ENCODE assay signal across 13 cellular contexts in the genomic region with DNA sequence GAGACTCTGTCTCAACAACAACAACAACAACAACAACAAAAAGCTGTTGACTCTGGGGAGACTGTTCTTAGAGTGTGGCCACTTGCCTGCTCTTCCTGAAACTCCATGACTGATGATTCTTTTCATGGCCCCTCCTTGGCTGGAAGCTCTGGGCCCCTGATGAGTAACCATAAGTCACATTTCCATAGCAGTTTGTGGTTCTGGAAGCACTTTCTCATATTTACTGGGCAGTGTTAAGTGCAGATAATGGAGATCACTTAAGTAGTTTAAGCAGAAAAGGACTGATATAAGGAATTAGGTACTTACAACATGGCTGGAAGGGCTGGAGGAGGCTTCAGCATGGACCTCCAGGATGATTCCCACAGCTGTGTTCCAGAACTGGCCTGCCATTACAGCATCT.
DNase-seq lines count a peak whose midpoint lies in the region; ATAC-seq, FAIRE-seq and TF ChIP-seq lines count a peak whose summit lies in the region.
"Had no signal": no experiment of that assay in that cellular context is flagged by ENCODE, and none has a peak within 500 bp of the region (broad histone marks: within the 10 kb centered on the region; RNA-seq: fewer than 3 reads in every experiment).

No MANE protein-coding gene starts in this region.

- H3K9me3 Mint-ChIP-seq in Caco-2 (ENCODE audit: unreplicated experiment) = no peaks in the 10 kb centered on the region

- DNase-seq in AG04450 (ENCODE audit: low read depth, low spot score) = peak; percentile 32
- DNase-seq in GM23248 = peak; percentile 93
- DNase-seq in SK-N-SH = no peak
- DNase-seq in fibroblast of peridontal ligament (ENCODE audit: extremely low read depth) = peak; percentile 71
- DNase-seq in Caco-2 = no peak
- DNase-seq in GM12892 (ENCODE audit: insufficient read length) = no peak
- no peak for DNase-seq in NCI-H345 treated with DMSO at 0.1 percent for 48 hours (lab: John Stamatoyannopoulos, UW; ENCODE audit: unreplicated experiment)
- DNase-seq: left cardiac atrium; naive thymus-derived CD4-positive, alpha-beta T cell; NCI-H2107; retina had no signal

- H3K36me3 ChIP-seq in GM23248 (ENCODE audit: low read depth) (no peaks in the 10 kb centered on the region), SK-N-SH (replicated peaks in 1 of 2; ENCODE audit: control insufficient read depth in 1 of 2, insufficient read depth in 2 of 2, low read length in 1 of 2) (no peaks in the 10 kb centered on the region), Caco-2 (ENCODE audit: control insufficient read depth, insufficient read depth, low read length) (no peaks in the 10 kb centered on the region)

- no peak for TF ChIP-seq RAD21 in SK-N-SH (IDR thresholded peaks at IDR 0.05; ENCODE audit: low read length)

- FAIRE-seq in GM12892 (lab: Jason Lieb, UNC) = no peak

- TF ChIP-seq CTCF in AG04450 (IDR thresholded peaks at IDR 0.05; ENCODE audit: low read depth, low read length) (no peak), SK-N-SH (IDR thresholded peaks at IDR 0.05) (no peak), Caco-2 (IDR thresholded peaks at IDR 0.05; ENCODE audit: insufficient read depth in 1 of 2, low read depth in 1 of 2, low read length in 1 of 2, severe bottlenecking in 1 of 2, unreplicated experiment in 1 of 2) (no peak)

- H3K79me2 ChIP-seq in GM23248 (ENCODE audit: insufficient read depth) (no peaks in the 10 kb centered on the region), SK-N-SH (ENCODE audit: insufficient read depth) (no peaks in the 10 kb centered on the region)

- no peak for ATAC-seq in HG03460 (IDR thresholded peaks at IDR 0.05; ENCODE audit: unreplicated experiment)
- ATAC-seq: left cardiac atrium; naive thymus-derived CD4-positive, alpha-beta T cell had no signal

- H4K20me1 ChIP-seq in GM23248 (ENCODE audit: insufficient read depth) (no peaks in the 10 kb centered on the region), SK-N-SH (ENCODE audit: insufficient read depth) (no peaks in the 10 kb centered on the region)

- H3K9me3 ChIP-seq in AG04450 (ENCODE audit: control insufficient read depth, insufficient read depth, low read length) (no peaks in the 10 kb centered on the region; the same call in 1 of the 2 replicates), GM23248 (ENCODE audit: low read depth) (no peaks in the 10 kb centered on the region), SK-N-SH (no peaks in the 10 kb centered on the region), Caco-2 (no peaks in the 10 kb centered on the region)

- no peak overlapping the region for H3K9ac ChIP-seq in GM23248
- H3K9ac ChIP-seq in SK-N-SH = peak overlapping the region; percentile 33

- no peak overlapping the region for H3K27ac Mint-ChIP-seq in Caco-2 (ENCODE audit: unreplicated experiment)
- H3K27ac Mint-ChIP-seq: naive thymus-derived CD4-positive, alpha-beta T cell had no signal

- H3K4me3 ChIP-seq in AG04450 (ENCODE audit: low read depth, low read length) = no peak overlapping the region
- H3K4me3 ChIP-seq in GM23248 = no peak overlapping the region
- no peak overlapping the region for H3K4me3 ChIP-seq in SK-N-SH (ENCODE audit: low read depth in 2 of 2, low read length in 1 of 2)
- no peak overlapping the region for H3K4me3 ChIP-seq in Caco-2 (ENCODE audit: low read depth, low read length)

- CTCF ChIA-PET in AG04450 (lab: Charles Lee) = interaction anchor here (0.6 to 1.3 kb wide), 3 partner anchors 212 to 221 kb away, joined by 3 to 6 read pairs (median 5); no protein-coding TSS in a partner anchor
- CTCF ChIA-PET in SK-N-SH (lab: Yijun Ruan, JAX) = interaction anchor here (0.8 to 1.6 kb wide), 2 partner anchors 16 to 77 kb away, joined by 4 read pairs; no protein-coding TSS in a partner anchor
- CTCF ChIA-PET in Caco-2 (lab: Charles Lee) = no interaction called here

- H2AFZ ChIP-seq in GM23248 = no peak overlapping the region
- H2AFZ ChIP-seq in SK-N-SH (ENCODE audit: low read depth) = peak overlapping the region; percentile 43; the same call in 1 of the 2 replicates

- H3K4me2 ChIP-seq in GM23248 (ENCODE audit: unreplicated experiment) (peak overlapping the region; percentile 65), SK-N-SH (peak overlapping the region; percentile 43; the same call in 1 of the 2 replicates)

- no peaks in the 10 kb centered on the region for H3K9me2 ChIP-seq in GM23248 (ENCODE audit: insufficient read depth)
- no peaks in the 10 kb centered on the region for H3K9me2 ChIP-seq in SK-N-SH

- H3F3A ChIP-seq in GM23248 (ENCODE audit: insufficient read depth) (peaks cover 69% of the 10 kb centered on the region), SK-N-SH (replicated peaks; ENCODE audit: insufficient read depth) (peaks cover 45% of the 10 kb centered on the region)

- H3K4me1 ChIP-seq in GM23248 (ENCODE audit: insufficient read depth) (peaks cover 67% of the 10 kb centered on the region), SK-N-SH (ENCODE audit: control insufficient read depth in 1 of 2, insufficient read depth in 2 of 2, low read depth in 1 of 2, low read length in 1 of 2) (peaks cover 5 to 59% of the 10 kb centered on the region in 2 experiments; a peak in 3 of 4 replicates), Caco-2 (peaks cover 17% of the 10 kb centered on the region)

- TF ChIP-seq EP300 in SK-N-SH (IDR thresholded peaks at IDR 0.05; ENCODE audit: borderline replicate concordance in 1 of 2, low read depth in 1 of 2, low read length in 1 of 2) = peak in 1 of 2 experiments; percentile 95; a peak in 2 of 4 replicates

- H3K27ac ChIP-seq in AG04450 (ENCODE audit: low read depth, low read length) = no peak overlapping the region
- H3K27ac ChIP-seq in GM23248 = peak overlapping the region; percentile 72
- peak overlapping the region in 1 of 2 experiments; percentile 96; a peak in 2 of 4 replicates for H3K27ac ChIP-seq in SK-N-SH (ENCODE audit: low read depth in 2 of 2, low read length in 1 of 2)
- H3K27ac ChIP-seq: C4-2B had no signal

- no peak overlapping the region for H3K4me3 Mint-ChIP-seq in Caco-2 (ENCODE audit: unreplicated experiment)
- H3K4me3 Mint-ChIP-seq: naive thymus-derived CD4-positive, alpha-beta T cell had no signal

- intact Hi-C loops in Caco-2 (cut with micrococcal nuclease; ENCODE audit: unreplicated experiment) = no loop called here

- peaks cover 7% of the 10 kb centered on the region for H3K4me1 Mint-ChIP-seq in Caco-2 (ENCODE audit: low read depth, unreplicated experiment)

- TF ChIP-seq POLR2A in GM12892 (IDR thresholded peaks at IDR 0.05; ENCODE audit: low read depth, low read length) = no peak

- POLR2A ChIA-PET in AG04450 (lab: Yijun Ruan, JAX) (no interaction called here), SK-N-SH (lab: Yijun Ruan, JAX) (no interaction called here), Caco-2 (lab: Charles Lee) (no interaction called here)

- no TSS peak for BruUV-seq in Caco-2 (replicated peaks; lab: Mats Ljungman, UMichigan)

- no peaks in the 10 kb centered on the region for H3K27me3 Mint-ChIP-seq in Caco-2 (ENCODE audit: insufficient read depth, unreplicated experiment)
- H3K27me3 Mint-ChIP-seq: naive thymus-derived CD4-positive, alpha-beta T cell had no signal

- in situ Hi-C loops in GM23248 (cut with MboI) = no loop called here

- H3K36me3 Mint-ChIP-seq in Caco-2 (ENCODE audit: insufficient read depth, unreplicated experiment) = no peaks in the 10 kb centered on the region

- H3K27me3 ChIP-seq in AG04450 (ENCODE audit: control insufficient read depth, insufficient read depth, low read length) (no peaks in the 10 kb centered on the region), GM23248 (replicated peaks; ENCODE audit: insufficient read depth) (no peaks in the 10 kb centered on the region), SK-N-SH (ENCODE audit: insufficient read depth) (no peaks in the 10 kb centered on the region), Caco-2 (replicated peaks; ENCODE audit: control insufficient read depth, insufficient read depth, low read length) (no peaks in the 10 kb centered on the region)

TF ChIP-seq in SK-N-SH, 30 proteins besides CTCF, POLR2A, EP300 and RAD21 (continues in another document):
- TF ChIP-seq GATA2 (CRISPR knock-in tag; IDR thresholded peaks at IDR 0.05) (no peak), NRF1 (IDR thresholded peaks at IDR 0.05; ENCODE audit: low read depth, low read length) (no peak), TAF1 (IDR thresholded peaks at IDR 0.05; ENCODE audit: borderline replicate concordance, low read depth, low read length) (no peak), FOXJ3 (CRISPR knock-in tag; IDR thresholded peaks at IDR 0.05) (no peak), CHD2 (IDR thresholded peaks at IDR 0.05; ENCODE audit: low read length, partially characterized antibody) (no peak), FOSL2 (IDR thresholded peaks at IDR 0.05; ENCODE audit: borderline replicate concordance, low read depth) (peak; percentile 91), SMC3 (IDR thresholded peaks at IDR 0.05; ENCODE audit: low read depth, low read length) (no peak), ELF1 (IDR thresholded peaks at IDR 0.05) (no peak; the same call in 1 of the 2 replicates), RXRA (IDR thresholded peaks at IDR 0.05; ENCODE audit: borderline replicate concordance, low read depth) (peak; percentile 69; the same call in 1 of the 2 replicates), RCOR1 (IDR thresholded peaks at IDR 0.05; ENCODE audit: low read length) (no peak)
- TF ChIP-seq, protein P1, sequence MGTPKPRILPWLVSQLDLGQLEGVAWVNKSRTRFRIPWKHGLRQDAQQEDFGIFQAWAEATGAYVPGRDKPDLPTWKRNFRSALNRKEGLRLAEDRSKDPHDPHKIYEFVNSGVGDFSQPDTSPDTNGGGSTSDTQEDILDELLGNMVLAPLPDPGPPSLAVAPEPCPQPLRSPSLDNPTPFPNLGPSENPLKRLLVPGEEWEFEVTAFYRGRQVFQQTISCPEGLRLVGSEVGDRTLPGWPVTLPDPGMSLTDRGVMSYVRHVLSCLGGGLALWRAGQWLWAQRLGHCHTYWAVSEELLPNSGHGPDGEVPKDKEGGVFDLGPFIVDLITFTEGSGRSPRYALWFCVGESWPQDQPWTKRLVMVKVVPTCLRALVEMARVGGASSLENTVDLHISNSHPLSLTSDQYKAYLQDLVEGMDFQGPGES (IDR thresholded peaks at IDR 0.05; ENCODE audit: low read depth, low read length) = no peak
- TF ChIP-seq, protein P2, sequence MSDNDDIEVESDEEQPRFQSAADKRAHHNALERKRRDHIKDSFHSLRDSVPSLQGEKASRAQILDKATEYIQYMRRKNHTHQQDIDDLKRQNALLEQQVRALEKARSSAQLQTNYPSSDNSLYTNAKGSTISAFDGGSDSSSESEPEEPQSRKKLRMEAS (IDR thresholded peaks at IDR 0.05; ENCODE audit: low read depth) = peak; percentile 52; the same call in 1 of the 2 replicates
- TF ChIP-seq, protein P3, sequence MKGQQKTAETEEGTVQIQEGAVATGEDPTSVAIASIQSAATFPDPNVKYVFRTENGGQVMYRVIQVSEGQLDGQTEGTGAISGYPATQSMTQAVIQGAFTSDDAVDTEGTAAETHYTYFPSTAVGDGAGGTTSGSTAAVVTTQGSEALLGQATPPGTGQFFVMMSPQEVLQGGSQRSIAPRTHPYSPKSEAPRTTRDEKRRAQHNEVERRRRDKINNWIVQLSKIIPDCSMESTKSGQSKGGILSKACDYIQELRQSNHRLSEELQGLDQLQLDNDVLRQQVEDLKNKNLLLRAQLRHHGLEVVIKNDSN (IDR thresholded peaks at IDR 0.05; ENCODE audit: borderline replicate concordance, low read depth) = no peak

Comparison
In these comparisons a context has a peak if more than half of its experiments do, and no peak if none do; other contexts are left out.
1. DNase-seq: peak in AG04450 (single experiment), GM23248 (single experiment) and fibroblast of peridontal ligament (single experiment); none in SK-N-SH (single experiment), Caco-2 (0 of 2), GM12892 (single experiment) and NCI-H345 treated with DMSO at 0.1 percent for 48 hours (single experiment).